16 cellular contexts compared by ENCODE assay signal in genomic region chr10:52966904-52967303, GRCh38.
"Had no signal": no experiment of that assay in that cellular context is flagged by ENCODE, and none has a peak within 500 bp of the region (broad histone marks: within the 10 kb centered on the region; RNA-seq: fewer than 3 reads in every experiment).

No MANE protein-coding gene starts in this region.

- H3K27ac Mint-ChIP-seq: naive thymus-derived CD8-positive, alpha-beta T cell; stimulated activated naive B cell treated with anti-CD40 and anti-IgM and Interleukin-4, amounts not matched to agents 10 μg/mL and 1 μg/mL and 100 μg/mL, for 72 hours; stimulated activated naive CD8-positive, alpha-beta T cell treated with anti-CD3 and anti-CD28 coated beads, Interleukin-15, amount 100 ng/mL, for 72 hours had no signal

- H3K9me3 Mint-ChIP-seq: stimulated activated naive B cell treated with anti-CD40 and anti-IgM and Interleukin-4, amounts not matched to agents 10 μg/mL and 1 μg/mL and 100 μg/mL, for 72 hours had no signal

- H3K27me3 Mint-ChIP-seq: naive thymus-derived CD8-positive, alpha-beta T cell; stimulated activated naive B cell treated with anti-CD40 and anti-IgM and Interleukin-4, amounts not matched to agents 10 μg/mL and 1 μg/mL and 100 μg/mL, for 72 hours; stimulated activated naive CD8-positive, alpha-beta T cell treated with anti-CD3 and anti-CD28 coated beads, Interleukin-15, amount 100 ng/mL, for 72 hours had no signal

- H3K4me1 Mint-ChIP-seq: naive thymus-derived CD8-positive, alpha-beta T cell; stimulated activated naive CD8-positive, alpha-beta T cell treated with anti-CD3 and anti-CD28 coated beads, Interleukin-15, amount 100 ng/mL, for 72 hours had no signal

- H3K36me3 Mint-ChIP-seq: naive thymus-derived CD8-positive, alpha-beta T cell; stimulated activated naive B cell treated with anti-CD40 and anti-IgM and Interleukin-4, amounts not matched to agents 10 μg/mL and 1 μg/mL and 100 μg/mL, for 72 hours had no signal

- DNase-seq: cortex of kidney; dorsolateral prefrontal cortex; effector CD8-positive, alpha-beta T cell; mucosa of descending colon; naive thymus-derived CD8-positive, alpha-beta T cell; posterior cingulate gyrus; sigmoid colon; stimulated activated CD4-positive, alpha-beta T cell treated with anti-CD3 and anti-CD28 coated beads, Interleukin-2, amount 100 ng/mL, for 24 hours; stimulated activated CD4-positive, alpha-beta T cell treated with anti-CD3 and anti-CD28 coated beads, Interleukin-4, amount 100 ng/mL, for 4 hours; stimulated activated naive B cell treated with anti-CD40 and anti-IgM and Interleukin-4, amounts not matched to agents 10 μg/mL and 1 μg/mL and 100 μg/mL, for 72 hours; stimulated activated naive CD8-positive, alpha-beta T cell treated with anti-CD3 and anti-CD28 coated beads, Interleukin-15, amount 100 ng/mL, for 72 hours; testis had no signal

- H3K4me3 Mint-ChIP-seq: naive thymus-derived CD8-positive, alpha-beta T cell; stimulated activated naive B cell treated with anti-CD40 and anti-IgM and Interleukin-4, amounts not matched to agents 10 μg/mL and 1 μg/mL and 100 μg/mL, for 72 hours; stimulated activated naive CD8-positive, alpha-beta T cell treated with anti-CD3 and anti-CD28 coated beads, Interleukin-15, amount 100 ng/mL, for 72 hours had no signal

- H3K27ac ChIP-seq: dorsolateral prefrontal cortex, neutrophil, right atrium auricular region, sigmoid colon, skin epidermis, testis, tibial nerve had no signal

- H3K9me3 ChIP-seq: mucosa of descending colon, neutrophil, right atrium auricular region, sigmoid colon, testis, tibial nerve had no signal

- H3K4me1 ChIP-seq: right atrium auricular region, sigmoid colon, testis, tibial nerve had no signal

- ATAC-seq: mucosa of descending colon; naive thymus-derived CD8-positive, alpha-beta T cell; stimulated activated naive CD8-positive, alpha-beta T cell treated with anti-CD3 and anti-CD28 coated beads, Interleukin-15, amount 100 ng/mL, for 72 hours had no signal

- H3K4me3 ChIP-seq: dorsolateral prefrontal cortex, mucosa of descending colon, right atrium auricular region, sigmoid colon, skin epidermis, testis, tibial nerve had no signal

- H3K36me3 ChIP-seq: neutrophil, right atrium auricular region, sigmoid colon, tibial nerve had no signal

- H3K27me3 ChIP-seq: neutrophil, right atrium auricular region, sigmoid colon, testis, tibial nerve had no signal
